Comparison of ENCODE assay signal across 25 cellular contexts in genomic region chr6:44180886-44181285, GRCh38. TPM values are rescaled to one million over a fixed set of nuclear protein-coding genes. Genes with fewer than 3 reads are reported as not detected.
"Had no signal": no experiment of that assay in that cellular context is flagged by ENCODE, and none has a peak within 500 bp of the region (broad histone marks: within the 10 kb centered on the region; RNA-seq: fewer than 3 reads in every experiment).

No MANE protein-coding gene starts in this region.

- H3K4me3 Mint-ChIP-seq: activated naive CD8-positive, alpha-beta T cell treated with anti-CD3 and anti-CD28 coated beads, Interleukin-2, amount 50 U/mL, for 24 hours; brain; natural killer cell; stimulated activated effector memory CD8-positive, alpha-beta T cell treated with anti-CD3 and anti-CD28 coated beads, Interleukin-12 subunit alpha, Interleukin-12 subunit beta, amount 100 ng/mL, for 72 hours; T-helper 17 cell; type B pancreatic cell had no signal

- H3K4me3 ChIP-seq: gastrocnemius medialis, pancreas, smooth muscle cell, stomach had no signal

- H3K27ac Mint-ChIP-seq: activated naive CD8-positive, alpha-beta T cell treated with anti-CD3 and anti-CD28 coated beads, Interleukin-2, amount 50 U/mL, for 24 hours; activated T-helper 2 cell treated with anti-CD3 and anti-CD28 coated beads, Interferon-gamma antibody, Interleukin-2, Interleukin-4, amounts not matched to agents 10 μg/mL and 5 μg/mL and 100 μg/mL, durations not matched to agents 14 hours and 24 hours and 36 hours; brain; natural killer cell; stimulated activated effector memory CD8-positive, alpha-beta T cell treated with anti-CD3 and anti-CD28 coated beads, Interleukin-12 subunit alpha, Interleukin-12 subunit beta, amount 100 ng/mL, for 72 hours; T-helper 17 cell; type B pancreatic cell had no signal

- ATAC-seq: activated naive CD8-positive, alpha-beta T cell treated with anti-CD3 and anti-CD28 coated beads, Interleukin-2, amount 50 U/mL, for 24 hours; gastrocnemius medialis; natural killer cell; pancreas; sciatic nerve; stimulated activated effector memory CD8-positive, alpha-beta T cell treated with anti-CD3 and anti-CD28 coated beads, Interleukin-12 subunit alpha, Interleukin-12 subunit beta, amount 100 ng/mL, for 72 hours; T-helper 17 cell had no signal

- H3K27me3 ChIP-seq: gastrocnemius medialis, pancreas, stomach had no signal

- H3K36me3 ChIP-seq: gastrocnemius medialis, neutrophil, pancreas, stomach, WERI-Rb-1 had no signal

- H3K9me3 ChIP-seq: gastrocnemius medialis, neutrophil, pancreas, stomach had no signal

- H3K9me3 Mint-ChIP-seq: activated naive CD8-positive, alpha-beta T cell treated with anti-CD3 and anti-CD28 coated beads, Interleukin-2, amount 50 U/mL, for 24 hours; activated T-helper 2 cell treated with anti-CD3 and anti-CD28 coated beads, Interferon-gamma antibody, Interleukin-2, Interleukin-4, amounts not matched to agents 10 μg/mL and 5 μg/mL and 100 μg/mL, durations not matched to agents 14 hours and 24 hours and 36 hours; natural killer cell; stimulated activated effector memory CD8-positive, alpha-beta T cell treated with anti-CD3 and anti-CD28 coated beads, Interleukin-12 subunit alpha, Interleukin-12 subunit beta, amount 100 ng/mL, for 72 hours; type B pancreatic cell had no signal

- H3K36me3 Mint-ChIP-seq: brain, natural killer cell, type B pancreatic cell had no signal

- FAIRE-seq: pancreas had no signal

- H3K4me1 ChIP-seq: gastrocnemius medialis, pancreas had no signal

- H3K4me2 ChIP-seq: smooth muscle cell had no signal

- H3K27ac ChIP-seq: gastrocnemius medialis, neutrophil, pancreas, stomach, WERI-Rb-1 had no signal

- DNase-seq: activated CD4-positive, alpha-beta T cell treated with anti-CD3 and anti-CD28 coated beads, Interleukin-2, amount 50 U/mL, for 4 hours; activated naive CD4-positive, alpha-beta T cell treated with Interleukin-2 at 50 U/mL for 16 hours; activated naive CD8-positive, alpha-beta T cell treated with anti-CD3 and anti-CD28 coated beads, Interleukin-2, amount 50 U/mL, for 24 hours; activated T-cell treated with anti-CD3 and anti-CD28 coated beads, Interleukin-2, amount 50 U/mL, for 1 hour; anterior cingulate cortex; central memory CD4-positive, alpha-beta T cell; cortex of kidney; gastrocnemius medialis; head of caudate nucleus; kidney glomerular epithelial cell; natural killer cell; pancreas; stimulated activated CD4-positive, alpha-beta T cell treated with anti-CD3 and anti-CD28 coated beads, Interleukin-4, amount 100 ng/mL, for 24 hours; stomach; T-helper 17 cell; WERI-Rb-1 had no signal

RNA-seq across cellular contexts. Expression of gene CAPN11, which starts 22.3 kb away (rescaled TPM):
- total RNA-seq: natural killer cell, smooth muscle cell had no signal

RNA-seq across cellular contexts. Expression of gene MYMX, which starts 35.8 kb away (rescaled TPM):
- total RNA-seq: activated T-helper 2 cell treated with anti-CD3 and anti-CD28 coated beads, Interferon-gamma antibody, Interleukin-2, Interleukin-4, amounts not matched to agents 10 μg/mL and 5 μg/mL and 100 μg/mL, durations not matched to agents 14 hours and 24 hours and 36 hours; gastrocnemius medialis; liver; natural killer cell; smooth muscle cell; stomach; T-helper 17 cell; temporal lobe had no signal
- polyA plus RNA-seq: smooth muscle cell had no signal
